24 cellular contexts compared by ENCODE assay signal in the genomic region with DNA sequence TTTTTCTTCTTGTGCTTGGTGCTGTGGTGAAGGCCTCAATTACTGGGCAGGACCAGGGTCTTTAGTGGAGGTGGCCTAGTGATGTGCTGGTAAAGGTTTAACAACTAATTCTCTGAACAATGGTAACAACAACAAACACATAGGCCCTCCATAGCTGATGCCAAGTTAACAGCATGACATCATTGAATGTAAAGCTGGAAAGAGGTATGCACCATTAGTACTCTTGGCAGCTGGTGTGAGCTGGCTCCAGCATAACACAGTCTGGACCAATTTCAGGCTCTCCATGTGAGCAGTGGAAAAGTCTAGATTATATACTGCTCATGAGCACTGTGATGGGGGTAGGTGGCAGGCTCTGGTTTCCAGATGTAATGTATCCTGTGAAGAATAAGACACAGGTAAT.
DNase-seq lines count a peak whose midpoint lies in the region; ATAC-seq, FAIRE-seq and TF ChIP-seq lines count a peak whose summit lies in the region.
"Had no signal": no experiment of that assay in that cellular context is flagged by ENCODE, and none has a peak within 500 bp of the region (broad histone marks: within the 10 kb centered on the region; RNA-seq: fewer than 3 reads in every experiment).

No MANE protein-coding gene starts in this region.

- intact Hi-C loops in HepG2 (cut with micrococcal nuclease; ENCODE audit: unreplicated experiment) (no loop called here), right lobe of liver (cut with DNase I) (no loop called here), endothelial cell of umbilical vein (cut with micrococcal nuclease) (loop anchor here (5.0 kb wide), 2 partner anchors 88 to 223 kb away; no protein-coding TSS in a partner anchor), aorta (cut with DNase I) (no loop called here), psoas muscle (cut with DNase I) (no loop called here)

- dilution Hi-C loops in endothelial cell of umbilical vein (cut with MboI; ENCODE audit: extremely low pct_ligation_motif_present, low sequenced_read_pairs): no loop called here

- FAIRE-seq in HepG2 (lab: Jason Lieb, UNC) (no peak), endothelial cell of umbilical vein (lab: Jason Lieb, UNC) (no peak)
- FAIRE-seq: G401.6, keratinocyte had no signal

- no peak for TF ChIP-seq RAD21 in HepG2 (CRISPR knock-in tag; IDR thresholded peaks at IDR 0.05)

- H4K20me1 ChIP-seq in HepG2 (ENCODE audit: insufficient read depth, low read length): no peaks in the 10 kb centered on the region
- H4K20me1 ChIP-seq in endothelial cell of umbilical vein (replicated peaks; ENCODE audit: control insufficient read depth, extremely low read depth, insufficient read depth, low read length): no peaks in the 10 kb centered on the region

- CTCF ChIA-PET in HepG2 (lab: Yijun Ruan, JAX; ENCODE audit: low intra/inter-chr PET ratio, low total read pairs) (no interaction called here), endothelial cell of umbilical vein (lab: Charles Lee) (no interaction called here)

- no peak for TF ChIP-seq CTCF in HepG2 (CRISPR knock-in tag; IDR thresholded peaks at IDR 0.05)
- TF ChIP-seq CTCF in right lobe of liver (IDR thresholded peaks at IDR 0.05): no peak
- TF ChIP-seq CTCF in endothelial cell of umbilical vein (IDR thresholded peaks at IDR 0.05; ENCODE audit: extremely low read depth in 1 of 2, insufficient read depth in 1 of 2, low read depth in 1 of 2, low read length in 2 of 2): no peak
- no peak for TF ChIP-seq CTCF in psoas muscle (IDR thresholded peaks at IDR 0.05)

- in situ Hi-C loops in HepG2 (cut with HindIII; ENCODE audit: extremely low pct_ligation_motif_present, low pct_unique_long_range_greater_than_20kb): no loop called here

- H3K27me3 ChIP-seq in HepG2 (ENCODE audit: control insufficient read depth in 1 of 2, insufficient read depth in 2 of 2, low read length in 2 of 2): peaks cover 1 to 15% of the 10 kb centered on the region in 2 experiments; a peak in 2 of 5 replicates
- H3K27me3 ChIP-seq in right lobe of liver: no peaks in the 10 kb centered on the region
- no peaks in the 10 kb centered on the region for H3K27me3 ChIP-seq in endothelial cell of umbilical vein (ENCODE audit: control insufficient read depth in 2 of 2, insufficient read depth in 2 of 2, low read length in 2 of 2)
- no peaks in the 10 kb centered on the region for H3K27me3 ChIP-seq in aorta (ENCODE audit: control insufficient read depth in 1 of 2, insufficient read depth in 2 of 2, low read length in 1 of 2)
- no peaks in the 10 kb centered on the region for H3K27me3 ChIP-seq in psoas muscle (ENCODE audit: insufficient read depth in 3 of 3, low read length in 2 of 3)
- H3K27me3 ChIP-seq: adrenal gland, testis had no signal

- no peak overlapping the region for H3K27ac ChIP-seq in HepG2 (ENCODE audit: extremely low read length, insufficient read depth, low read length)
- H3K27ac ChIP-seq in right lobe of liver: no peak overlapping the region
- peak overlapping the region; percentile 45 for H3K27ac ChIP-seq in endothelial cell of umbilical vein (ENCODE audit: insufficient read depth, low read depth, low read length)
- no peak overlapping the region for H3K27ac ChIP-seq in aorta (ENCODE audit: low read depth in 1 of 2, low read length in 2 of 2)
- H3K27ac ChIP-seq in psoas muscle: no peak overlapping the region
- H3K27ac ChIP-seq: adrenal gland, GM23248, PC-9, testis had no signal

- BruUV-seq in HepG2 (replicated peaks; lab: Mats Ljungman, UMichigan) (no TSS peak), endothelial cell of umbilical vein (replicated peaks; lab: Mats Ljungman, UMichigan) (no TSS peak)

- ATAC-seq in HepG2: no peak
- no peak for ATAC-seq in right lobe of liver
- no peak for ATAC-seq in aorta (ENCODE audit: low FRiP score)
- ATAC-seq in psoas muscle: no peak
- ATAC-seq: right cardiac atrium; stimulated activated effector memory CD8-positive, alpha-beta T cell treated with anti-CD3 and anti-CD28 coated beads, Interleukin-12 subunit alpha, Interleukin-12 subunit beta, amount 100 ng/mL, for 72 hours had no signal

- TF ChIP-seq EP300 in HepG2 (IDR thresholded peaks at IDR 0.05; ENCODE audit: low read depth in 2 of 2, low read length in 2 of 2): no peak
- no peak for TF ChIP-seq EP300 in HepG2 (CRISPR knock-in tag; IDR thresholded peaks at IDR 0.05; ENCODE audit: borderline replicate concordance)

- TF ChIP-seq POLR2A in HepG2 (IDR thresholded peaks at IDR 0.05; ENCODE audit: insufficient read depth in 1 of 2, low read depth in 2 of 2, low read length in 2 of 2) (no peak), right lobe of liver (IDR thresholded peaks at IDR 0.05) (no peak), endothelial cell of umbilical vein (IDR thresholded peaks at IDR 0.05; ENCODE audit: low read depth, low read length) (no peak)

- H3K9ac ChIP-seq in HepG2 (ENCODE audit: insufficient read depth, low read depth, low read length) (no peak overlapping the region), endothelial cell of umbilical vein (replicated peaks; ENCODE audit: extremely low read depth, insufficient read depth, low read length) (no peak overlapping the region)
- H3K9ac ChIP-seq: GM23248 had no signal

- H3K9me3 ChIP-seq in HepG2 (ENCODE audit: low read length): no peaks in the 10 kb centered on the region
- no peaks in the 10 kb centered on the region for H3K9me3 ChIP-seq in right lobe of liver
- no peaks in the 10 kb centered on the region for H3K9me3 ChIP-seq in endothelial cell of umbilical vein (replicated peaks; ENCODE audit: control insufficient read depth, insufficient read depth, low read length)
- H3K9me3 ChIP-seq in aorta (ENCODE audit: control insufficient read depth, low read length): no peaks in the 10 kb centered on the region
- no peaks in the 10 kb centered on the region for H3K9me3 ChIP-seq in psoas muscle
- H3K9me3 ChIP-seq: adrenal gland, testis had no signal

- H3K4me2 ChIP-seq in HepG2 (ENCODE audit: low read depth, low read length) (no peak overlapping the region), endothelial cell of umbilical vein (ENCODE audit: insufficient read depth, low read length) (no peak overlapping the region)
- H3K4me2 ChIP-seq: PC-9 had no signal

- H3K4me1 ChIP-seq in HepG2 (ENCODE audit: insufficient read depth, low read length): no peaks in the 10 kb centered on the region
- no peaks in the 10 kb centered on the region for H3K4me1 ChIP-seq in right lobe of liver
- peaks cover 11% of the 10 kb centered on the region for H3K4me1 ChIP-seq in endothelial cell of umbilical vein (ENCODE audit: control insufficient read depth, extremely low read depth, insufficient read depth, low read length)
- no peaks in the 10 kb centered on the region for H3K4me1 ChIP-seq in aorta (ENCODE audit: control insufficient read depth in 1 of 2, insufficient read depth in 2 of 2, low read length in 2 of 2)
- no peaks in the 10 kb centered on the region for H3K4me1 ChIP-seq in psoas muscle
- H3K4me1 ChIP-seq: adrenal gland, testis had no signal

- H2AFZ ChIP-seq in HepG2 (ENCODE audit: low read length) (no peak overlapping the region), endothelial cell of umbilical vein (ENCODE audit: low read depth, low read length) (no peak overlapping the region)
- H2AFZ ChIP-seq: GM23248, PC-9 had no signal

- no peaks in the 10 kb centered on the region for H3K9me1 ChIP-seq in endothelial cell of umbilical vein (replicated peaks; ENCODE audit: control insufficient read depth, extremely low read depth, insufficient read depth, low read length)

- DNase-seq in HepG2 (ENCODE audit: low spot score) (no peak), right lobe of liver (no peak), NCI-H2081 (lab: John Stamatoyannopoulos, UW) (peak; percentile 88 to 98), endothelial cell of umbilical vein (ENCODE audit: low read depth, low spot score) (peak; percentile 72), aorta (no peak), psoas muscle (no peak), inferior parietal cortex (ENCODE audit: extremely low spot score) (no peak)
- DNase-seq: activated CD4-positive, alpha-beta T cell treated with anti-CD3 and anti-CD28 coated beads, Interleukin-2, amount 50 U/mL, for 1 hour; activated CD8-positive, alpha-beta memory T cell treated with anti-CD3 and anti-CD28 coated beads, Interleukin-2, amount 50 U/mL, for 48 hours; activated effector memory CD4-positive, alpha-beta T cell treated with anti-CD3 and anti-CD28 coated beads, Interleukin-2, amount 50 U/mL, for 16 hours; adrenal gland; effector CD8-positive, alpha-beta T cell; GM23248; Kasumi-1; naive B cell; NCI-H526; PC-9; right cardiac atrium; SIG-M5; testis had no signal

- H3K79me2 ChIP-seq in HepG2 (ENCODE audit: insufficient read depth, low read length): no peaks in the 10 kb centered on the region
- H3K79me2 ChIP-seq in endothelial cell of umbilical vein (ENCODE audit: control insufficient read depth, insufficient read depth, low read length): no peaks in the 10 kb centered on the region

- H3K36me3 ChIP-seq in HepG2 (replicated peaks in 1 of 2; ENCODE audit: control insufficient read depth in 1 of 2, insufficient read depth in 2 of 2, low read length in 2 of 2) (no peaks in the 10 kb centered on the region), right lobe of liver (no peaks in the 10 kb centered on the region), endothelial cell of umbilical vein (ENCODE audit: control insufficient read depth in 2 of 2, extremely low read depth in 1 of 2, insufficient read depth in 2 of 2, low read length in 2 of 2) (no peaks in the 10 kb centered on the region), aorta (ENCODE audit: control insufficient read depth in 1 of 2, insufficient read depth in 2 of 2, low read length in 1 of 2) (no peaks in the 10 kb centered on the region), psoas muscle (ENCODE audit: insufficient read depth in 1 of 2, low read depth in 1 of 2) (no peaks in the 10 kb centered on the region)
- H3K36me3 ChIP-seq: adrenal gland had no signal

- POLR2A ChIA-PET in HepG2 (lab: Yijun Ruan, JAX) (no interaction called here), endothelial cell of umbilical vein (lab: Charles Lee) (no interaction called here)

- no peak overlapping the region for H3K4me3 ChIP-seq in HepG2 (replicated peaks in 1 of 3; ENCODE audit: insufficient read depth in 1 of 3, low read depth in 2 of 3, low read length in 3 of 3)
- H3K4me3 ChIP-seq in right lobe of liver: no peak overlapping the region
- H3K4me3 ChIP-seq in endothelial cell of umbilical vein (replicated peaks in 1 of 3; ENCODE audit: insufficient read depth in 1 of 3, low read depth in 1 of 3, low read length in 3 of 3): no peak overlapping the region
- no peak overlapping the region for H3K4me3 ChIP-seq in aorta (ENCODE audit: low read length in 2 of 2)
- no peak overlapping the region for H3K4me3 ChIP-seq in psoas muscle
- H3K4me3 ChIP-seq: adrenal gland, GM23248, lung, PC-9, testis had no signal

TF ChIP-seq in HepG2, 621 proteins besides CTCF, POLR2A, EP300 and RAD21 (continues in another document):
- TF ChIP-seq GTF3A (CRISPR knock-in tag; conservative IDR thresholded peaks at IDR 0.05) (no peak), ATF7 (IDR thresholded peaks at IDR 0.05) (peak; percentile 25; the same call in 1 of the 2 replicates), ATF7 (CRISPR knock-in tag; IDR thresholded peaks at IDR 0.05) (no peak)

TF ChIP-seq in endothelial cell of umbilical vein, 7 proteins besides CTCF, POLR2A, EP300 and RAD21 (continues in another document):
- TF ChIP-seq, protein P1, sequence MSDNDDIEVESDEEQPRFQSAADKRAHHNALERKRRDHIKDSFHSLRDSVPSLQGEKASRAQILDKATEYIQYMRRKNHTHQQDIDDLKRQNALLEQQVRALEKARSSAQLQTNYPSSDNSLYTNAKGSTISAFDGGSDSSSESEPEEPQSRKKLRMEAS (IDR thresholded peaks at IDR 0.05; ENCODE audit: insufficient read depth, insufficient read length): no peak

Comparison
In these comparisons a context has a peak if more than half of its experiments do, and no peak if none do; other contexts are left out.
1. DNase-seq: peak in NCI-H2081 (2 of 2) and endothelial cell of umbilical vein (single experiment); none in HepG2 (single experiment), right lobe of liver (0 of 3), aorta (0 of 2), psoas muscle (0 of 2) and inferior parietal cortex (single experiment).